ENCODE assay signal across 8 cellular contexts in the genomic region with DNA sequence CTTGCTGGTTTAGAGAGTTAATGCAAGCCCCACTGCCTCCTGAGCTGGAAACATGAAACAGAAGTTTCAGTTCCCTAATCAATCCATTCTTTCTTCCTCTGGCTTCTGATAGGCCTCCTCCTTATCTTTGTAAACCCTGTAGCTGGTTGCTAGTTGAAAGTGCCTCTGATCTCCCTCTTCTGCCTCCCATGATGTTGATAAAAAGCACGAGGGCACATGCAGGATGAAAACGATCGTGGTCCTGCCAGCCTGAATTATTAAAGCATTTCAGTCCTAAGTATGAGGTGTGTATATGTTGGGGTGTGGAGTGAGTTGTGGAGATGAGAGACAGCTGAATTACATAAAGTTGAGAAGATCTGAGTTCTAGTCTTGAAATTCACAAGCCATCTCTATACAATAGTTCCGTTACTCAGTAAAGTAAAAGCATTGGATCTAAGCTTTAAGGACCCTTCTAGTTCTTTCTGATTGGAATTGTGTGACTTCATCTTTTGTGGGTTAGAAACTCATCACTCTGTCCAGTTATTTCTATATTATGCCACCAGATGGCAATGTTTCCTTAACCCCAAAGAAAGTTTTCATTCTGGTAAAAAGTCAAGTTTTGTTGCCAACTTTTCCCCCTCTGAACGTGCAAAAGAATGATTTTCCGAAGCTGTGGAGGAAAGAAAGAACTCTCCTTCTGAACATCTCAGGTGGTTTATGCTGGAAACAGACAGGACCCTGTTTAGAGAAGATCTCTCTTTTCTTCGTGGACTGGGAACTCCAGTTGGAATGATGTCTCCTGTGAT. TPM values are rescaled to one million over a fixed set of nuclear protein-coding genes. Genes with fewer than 3 reads are reported as not detected.
DNase-seq lines count a peak whose midpoint lies in the region; ATAC-seq lines count a peak whose summit lies in the region.

No MANE protein-coding gene starts in this region.

- H3K4me1 Mint-ChIP-seq in activated naive CD8-positive, alpha-beta T cell treated with anti-CD3 and anti-CD28 coated beads for 36 hours = peaks cover 3% of the 10 kb centered on the region

- H3K4me1 ChIP-seq in mucosa of rectum (ENCODE audit: control insufficient read depth in 2 of 2, insufficient read depth in 2 of 2, low read length in 2 of 2) = peaks cover 2 to 12% of the 10 kb centered on the region in 2 donors
- no peaks in the 10 kb centered on the region for H3K4me1 ChIP-seq in effector memory CD4-positive, alpha-beta T cell (ENCODE audit: control insufficient read depth, insufficient read depth, low read length, poor library complexity, severe bottlenecking)

- peak overlapping the region; percentile 20 to 21 for H3K4me3 ChIP-seq in mucosa of rectum (ENCODE audit: low read length in 2 of 2)
- H3K4me3 ChIP-seq in effector memory CD4-positive, alpha-beta T cell (ENCODE audit: insufficient read depth, low read depth, low read length, poor library complexity, severe bottlenecking) = no peak overlapping the region

- no peak overlapping the region for H3K4me3 Mint-ChIP-seq in activated naive CD8-positive, alpha-beta T cell treated with anti-CD3 and anti-CD28 coated beads for 36 hours

- no peak overlapping the region for H3K27ac Mint-ChIP-seq in activated naive CD8-positive, alpha-beta T cell treated with anti-CD3 and anti-CD28 coated beads for 36 hours

- DNase-seq in DMS153 treated with DMSO at 0.1 percent for 48 hours (lab: John Stamatoyannopoulos, UW; ENCODE audit: unreplicated experiment) (peak; percentile 59), HUDEP-2 (lab: John Stamatoyannopoulos, UW; ENCODE audit: unreplicated experiment in 76 of 76) (peak in 42 of 76 experiments; percentile 4 to 67 (median 35)), RPMI8226 (peak; percentile 24), epidermal melanocyte (ENCODE audit: insufficient read length, low spot score) (peak; percentile 69)
- no peak for DNase-seq in activated naive CD8-positive, alpha-beta T cell treated with anti-CD3 and anti-CD28 coated beads for 36 hours
- no peak for DNase-seq in effector memory CD4-positive, alpha-beta T cell

- peak overlapping the region in 1 of 2 donors; percentile 49 for H3K9ac ChIP-seq in mucosa of rectum (ENCODE audit: low read depth in 1 of 2, low read length in 2 of 2)

- H3K27ac ChIP-seq in mucosa of rectum (ENCODE audit: low read depth in 2 of 2, low read length in 2 of 2) = peak overlapping the region in 1 of 2 donors; percentile 12
- no peak overlapping the region for H3K27ac ChIP-seq in effector memory CD4-positive, alpha-beta T cell (ENCODE audit: insufficient read depth, low read length, poor library complexity, severe bottlenecking)

- no peaks in the 10 kb centered on the region for H3K27me3 ChIP-seq in mucosa of rectum (ENCODE audit: control insufficient read depth in 2 of 2, insufficient read depth in 2 of 2, low read length in 2 of 2)
- no peaks in the 10 kb centered on the region for H3K27me3 ChIP-seq in effector memory CD4-positive, alpha-beta T cell (replicated peaks; ENCODE audit: control insufficient read depth, insufficient read depth, low read length, poor library complexity, severe bottlenecking)

- ATAC-seq in GM19463 (IDR thresholded peaks at IDR 0.05; ENCODE audit: unreplicated experiment) = peak; percentile 85

- no peaks in the 10 kb centered on the region for H3K36me3 ChIP-seq in mucosa of rectum (ENCODE audit: control insufficient read depth in 2 of 2, insufficient read depth in 2 of 2, low read length in 2 of 2)
- no peaks in the 10 kb centered on the region for H3K36me3 ChIP-seq in effector memory CD4-positive, alpha-beta T cell (ENCODE audit: control insufficient read depth, insufficient read depth, low read length)

- no peaks in the 10 kb centered on the region for H3K9me3 ChIP-seq in mucosa of rectum (ENCODE audit: control insufficient read depth in 2 of 2, low read length in 2 of 2)
- H3K9me3 ChIP-seq in effector memory CD4-positive, alpha-beta T cell (ENCODE audit: control insufficient read depth, low read length) = no peaks in the 10 kb centered on the region

- H3K27me3 Mint-ChIP-seq in activated naive CD8-positive, alpha-beta T cell treated with anti-CD3 and anti-CD28 coated beads for 36 hours = peaks cover 32% of the 10 kb centered on the region

- no peaks in the 10 kb centered on the region for H3K9me3 Mint-ChIP-seq in activated naive CD8-positive, alpha-beta T cell treated with anti-CD3 and anti-CD28 coated beads for 36 hours

- H3K36me3 Mint-ChIP-seq in activated naive CD8-positive, alpha-beta T cell treated with anti-CD3 and anti-CD28 coated beads for 36 hours = no peaks in the 10 kb centered on the region

RNA-seq across cellular contexts. Expression of a gene that starts 34.8 kb away (rescaled TPM):
- not detected for total RNA-seq in activated naive CD8-positive, alpha-beta T cell treated with anti-CD3 and anti-CD28 coated beads for 36 hours

Comparison
In these comparisons a context has a peak if more than half of its experiments do, and no peak if none do; other contexts are left out.
1. DNase-seq: peak in DMS153 treated with DMSO at 0.1 percent for 48 hours (single experiment), HUDEP-2 (42 of 76), RPMI8226 (single experiment) and epidermal melanocyte (single experiment); none in activated naive CD8-positive, alpha-beta T cell treated with anti-CD3 and anti-CD28 coated beads for 36 hours (single experiment) and effector memory CD4-positive, alpha-beta T cell (0 of 3).